ENCODE assay signal across 16 cellular contexts in the genomic region with DNA sequence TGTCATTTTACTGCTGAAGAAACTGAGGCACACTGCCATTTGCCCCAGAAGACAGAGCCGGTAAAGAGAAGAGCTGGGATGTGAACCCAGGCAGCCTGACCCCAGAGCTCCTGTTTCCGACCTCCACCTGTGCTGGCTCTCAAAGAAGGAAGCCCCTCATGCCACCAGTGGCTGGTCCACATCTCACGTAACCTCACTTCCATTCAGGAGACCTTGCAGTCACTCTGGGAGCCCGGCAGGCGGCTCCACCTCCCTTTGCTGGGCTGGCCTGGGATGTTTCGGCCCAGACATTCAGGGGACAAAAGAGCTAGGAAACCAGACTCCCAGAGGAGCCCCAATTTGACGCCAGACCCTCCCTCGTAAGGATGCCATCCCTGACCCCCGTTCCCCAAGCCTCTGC. TPM values are rescaled to one million over a fixed set of nuclear protein-coding genes. Genes with fewer than 3 reads are reported as not detected.
DNase-seq lines count a peak whose midpoint lies in the region; ATAC-seq, FAIRE-seq and TF ChIP-seq lines count a peak whose summit lies in the region.
"Had no signal": no experiment of that assay in that cellular context is flagged by ENCODE, and none has a peak within 500 bp of the region (broad histone marks: within the 10 kb centered on the region; RNA-seq: fewer than 3 reads in every experiment).

No MANE protein-coding gene starts in this region.

- TF ChIP-seq RAD21 in A549 (conservative IDR thresholded peaks at IDR 0.05 in 1 of 2, IDR thresholded peaks at IDR 0.05 in 1 of 2), result peak; percentile 71 to 80

- POLR2A ChIA-PET in A549 (lab: Yijun Ruan, JAX), result interaction anchor here (0.5 to 1.1 kb wide), 2 partner anchors 44 to 335 kb away, joined by 3 to 4 read pairs; no protein-coding TSS in a partner anchor

- 33% methylated on average over 9 of the region's 9 CpGs for WGBS in A549 (ENCODE audit: missing lambda C conversion rate)

- no peak for FAIRE-seq in A549 (lab: Jason Lieb, UNC)

- H3K4me3 Mint-ChIP-seq in chondrocyte (ENCODE audit: unreplicated experiment) (no peak overlapping the region), nephron (peak overlapping the region in 1 of 3 experiments; percentile 33)
- H3K4me3 Mint-ChIP-seq in T-helper 2 cell treated with Interferon-gamma antibody and Interleukin-4, amounts not matched to agents 5 μg/mL and 100 μg/mL, for 36 hours, result no peak overlapping the region
- H3K4me3 Mint-ChIP-seq in activated T-helper 17 cell treated with anti-CD3 and anti-CD28 coated beads, Interleukin-2, amount 50 U/mL, for 72 hours, result no peak overlapping the region
- H3K4me3 Mint-ChIP-seq: activated CD4-positive, alpha-beta memory T cell treated with anti-CD3 and anti-CD28 coated beads for 36 hours; activated naive CD4-positive, alpha-beta T cell treated with anti-CD3 and anti-CD28 coated beads, Interleukin-2, amount 10 ng/mL, durations not matched to agents 7 days and 5 days had no signal

- H3K4me1 Mint-ChIP-seq in chondrocyte (ENCODE audit: low read depth), result peaks cover 24% of the 10 kb centered on the region
- peaks cover 8% of the 10 kb centered on the region for H3K4me1 Mint-ChIP-seq in nephron
- peaks cover 10% of the 10 kb centered on the region for H3K4me1 Mint-ChIP-seq in T-helper 2 cell treated with Interferon-gamma antibody and Interleukin-4, amounts not matched to agents 5 μg/mL and 100 μg/mL, for 36 hours (ENCODE audit: low read depth)
- peaks cover 12% of the 10 kb centered on the region for H3K4me1 Mint-ChIP-seq in activated T-helper 17 cell treated with anti-CD3 and anti-CD28 coated beads, Interleukin-2, amount 50 U/mL, for 72 hours

- no peak overlapping the region for H3K4me2 ChIP-seq in A549

- H3K9me3 Mint-ChIP-seq in chondrocyte (ENCODE audit: low read depth) (no peaks in the 10 kb centered on the region), nephron (no peaks in the 10 kb centered on the region)
- H3K9me3 Mint-ChIP-seq in T-helper 2 cell treated with Interferon-gamma antibody and Interleukin-4, amounts not matched to agents 5 μg/mL and 100 μg/mL, for 36 hours, result no peaks in the 10 kb centered on the region
- H3K9me3 Mint-ChIP-seq in activated T-helper 17 cell treated with anti-CD3 and anti-CD28 coated beads, Interleukin-2, amount 50 U/mL, for 72 hours, result no peaks in the 10 kb centered on the region
- H3K9me3 Mint-ChIP-seq: activated CD4-positive, alpha-beta memory T cell treated with anti-CD3 and anti-CD28 coated beads for 36 hours; activated naive CD4-positive, alpha-beta T cell treated with anti-CD3 and anti-CD28 coated beads, Interleukin-2, amount 10 ng/mL, durations not matched to agents 7 days and 5 days; CD8-positive, alpha-beta T cell; memory B cell had no signal

- peak overlapping the region in 1 of 2 experiments; percentile 17; a peak in 1 of 6 replicates for H3K27ac ChIP-seq in A549

- H3K36me3 Mint-ChIP-seq in chondrocyte (ENCODE audit: low read depth) (peaks cover 5% of the 10 kb centered on the region), nephron (ENCODE audit: low read depth) (peaks cover 23% of the 10 kb centered on the region)
- H3K36me3 Mint-ChIP-seq in T-helper 2 cell treated with Interferon-gamma antibody and Interleukin-4, amounts not matched to agents 5 μg/mL and 100 μg/mL, for 36 hours (ENCODE audit: low read depth), result peaks cover 13% of the 10 kb centered on the region
- peaks cover 32% of the 10 kb centered on the region for H3K36me3 Mint-ChIP-seq in activated T-helper 17 cell treated with anti-CD3 and anti-CD28 coated beads, Interleukin-2, amount 50 U/mL, for 72 hours (ENCODE audit: low read depth)

- TF ChIP-seq CTCF in A549 (IDR thresholded peaks at IDR 0.05) (peak; percentile 61), chondrocyte (IDR thresholded peaks at IDR 0.05) (peak; percentile 59), nephron (IDR thresholded peaks at IDR 0.05; ENCODE audit: unreplicated experiment in 3 of 3) (peak; percentile 11 to 26 (median 14))

- TF ChIP-seq EP300 in A549 (IDR thresholded peaks at IDR 0.05), result no peak

- ATAC-seq in A549, result peak; percentile 27 to 62; a peak in 4 of 6 replicates
- no peak for ATAC-seq in activated T-helper 17 cell treated with anti-CD3 and anti-CD28 coated beads, Interleukin-2, amount 50 U/mL, for 72 hours (replicated peaks)
- ATAC-seq: CD8-positive, alpha-beta T cell had no signal

- H3K27ac Mint-ChIP-seq in chondrocyte (ENCODE audit: unreplicated experiment) (no peak overlapping the region), nephron (no peak overlapping the region)
- no peak overlapping the region for H3K27ac Mint-ChIP-seq in T-helper 2 cell treated with Interferon-gamma antibody and Interleukin-4, amounts not matched to agents 5 μg/mL and 100 μg/mL, for 36 hours
- no peak overlapping the region for H3K27ac Mint-ChIP-seq in activated T-helper 17 cell treated with anti-CD3 and anti-CD28 coated beads, Interleukin-2, amount 50 U/mL, for 72 hours
- H3K27ac Mint-ChIP-seq: activated CD4-positive, alpha-beta memory T cell treated with anti-CD3 and anti-CD28 coated beads for 36 hours; activated naive CD4-positive, alpha-beta T cell treated with anti-CD3 and anti-CD28 coated beads, Interleukin-2, amount 10 ng/mL, durations not matched to agents 7 days and 5 days; CD8-positive, alpha-beta T cell; memory B cell had no signal

- H3K27me3 Mint-ChIP-seq in chondrocyte (ENCODE audit: low read depth), result no peaks in the 10 kb centered on the region
- H3K27me3 Mint-ChIP-seq in nephron (ENCODE audit: low read depth), result no peaks in the 10 kb centered on the region
- H3K27me3 Mint-ChIP-seq in T-helper 2 cell treated with Interferon-gamma antibody and Interleukin-4, amounts not matched to agents 5 μg/mL and 100 μg/mL, for 36 hours (ENCODE audit: low read depth), result no peaks in the 10 kb centered on the region
- no peaks in the 10 kb centered on the region for H3K27me3 Mint-ChIP-seq in activated T-helper 17 cell treated with anti-CD3 and anti-CD28 coated beads, Interleukin-2, amount 50 U/mL, for 72 hours
- H3K27me3 Mint-ChIP-seq: activated CD4-positive, alpha-beta memory T cell treated with anti-CD3 and anti-CD28 coated beads for 36 hours; activated naive CD4-positive, alpha-beta T cell treated with anti-CD3 and anti-CD28 coated beads, Interleukin-2, amount 10 ng/mL, durations not matched to agents 7 days and 5 days; memory B cell had no signal

- DNase-seq in A549 (ENCODE audit: low read depth in 1 of 2, low spot score in 1 of 2) (peak; percentile 46 to 69), Daoy (ENCODE audit: low read depth) (peak; percentile 29), chondrocyte (ENCODE audit: low spot score) (no peak), superior temporal gyrus (ENCODE audit: extremely low spot score) (no peak), GM03348 (ENCODE audit: low spot score) (no peak)
- no peak for DNase-seq in T-helper 2 cell treated with Interferon-gamma antibody and Interleukin-4, amounts not matched to agents 5 μg/mL and 100 μg/mL, for 36 hours (ENCODE audit: low spot score)
- DNase-seq: activated CD4-positive, alpha-beta memory T cell treated with anti-CD3 and anti-CD28 coated beads for 36 hours; activated naive CD4-positive, alpha-beta T cell treated with anti-CD3 and anti-CD28 coated beads, Interleukin-2, amount 10 ng/mL, durations not matched to agents 7 days and 5 days; CD8-positive, alpha-beta T cell; NCI-H226 had no signal

- peaks cover 6% of the 10 kb centered on the region; the same call in 2 of the 3 replicates for H3K4me1 ChIP-seq in A549

- CTCF ChIA-PET in A549 (lab: Yijun Ruan, JAX), result interaction anchor here (0.6 to 11.7 kb wide), 32 partner anchors 12 to 931 kb away, joined by 3 to 92 read pairs (median 4); no protein-coding TSS in a partner anchor

- TF ChIP-seq POLR2A in A549 (IDR thresholded peaks at IDR 0.05; ENCODE audit: low read length), result no peak

- H3K9me3 ChIP-seq in A549, result no peaks in the 10 kb centered on the region

- no peak overlapping the region for H3K4me3 ChIP-seq in A549

RNA-seq across cellular contexts. Expression of a gene that starts 2.9 kb away (rescaled TPM):
- polyA plus RNA-seq in A549 (2011; rRNA removed) (13.2 and 17.8 TPM in 2 replicates), A549 (2017; fragmentation: RNase III; extraction: RNeasy Plus Mini Kit Qiagen cat#74134 plus additional on column Dnase treatment) (32.8 to 41.2 TPM (median 38.6 TPM) in 3 replicates)
- polyA plus RNA-seq in A549 (2012; cell fraction: cytosol; rRNA removed), result 27.9 and 34.7 TPM in 2 replicates
- 325 and 360 TPM in 2 replicates for polyA plus RNA-seq in A549 (2012; cell fraction: nucleus; rRNA removed)
- 24.7 and 27.5 TPM in 2 replicates for polyA minus RNA-seq in A549 (2011; rRNA and poly(A)+ RNA removed)
- 15.1 and 20.9 TPM in 2 replicates for total RNA-seq in Daoy (2014; rRNA removed; shearing (Covaris generic))
- total RNA-seq in chondrocyte, result 22.2 to 33.9 TPM (median 26.9 TPM) in 3 replicates
- 10 to 100 TPM; 37.0 to 44.9 TPM for total RNA-seq in activated T-helper 17 cell treated with anti-CD3 and anti-CD28 coated beads, Interleukin-2, amount 50 U/mL, for 72 hours

RNA-seq across cellular contexts. Expression of a gene that starts 7.0 kb away (rescaled TPM):
- polyA plus RNA-seq in A549 (2011; rRNA removed) (not detected in 2 replicates), A549 (2017; fragmentation: RNase III; extraction: RNeasy Plus Mini Kit Qiagen cat#74134 plus additional on column Dnase treatment) (not detected in 3 replicates)
- not detected in 2 replicates for polyA plus RNA-seq in A549 (2012; cell fraction: cytosol; rRNA removed)
- 0.02 TPM in 1 of 2 replicates, not detected in the other for polyA plus RNA-seq in A549 (2012; cell fraction: nucleus; rRNA removed)
- polyA minus RNA-seq in A549 (2011; rRNA and poly(A)+ RNA removed), result not detected in 2 replicates
- total RNA-seq in Daoy (2014; rRNA removed; shearing (Covaris generic)), result not detected in 2 replicates
- not detected in 3 replicates for total RNA-seq in chondrocyte
- total RNA-seq in activated T-helper 17 cell treated with anti-CD3 and anti-CD28 coated beads, Interleukin-2, amount 50 U/mL, for 72 hours, result not detected
- total RNA-seq: CD8-positive, alpha-beta T cell; dermis microvascular lymphatic vessel endothelial cell; T-helper 2 cell treated with Interferon-gamma antibody and Interleukin-4, amounts not matched to agents 100 ng/mL and 5 ng/mL, for 36 hours had no signal

RNA-seq across cellular contexts. Expression of a gene that starts 38.8 kb away (rescaled TPM):
- polyA plus RNA-seq in A549 (2011; rRNA removed) (0.07 and 0.13 TPM in 2 replicates), A549 (2017; fragmentation: RNase III; extraction: RNeasy Plus Mini Kit Qiagen cat#74134 plus additional on column Dnase treatment) (0.14 to 0.31 TPM (median 0.21 TPM) in 3 replicates)
- 0.04 and 0.10 TPM in 2 replicates for polyA plus RNA-seq in A549 (2012; cell fraction: cytosol; rRNA removed)
- polyA plus RNA-seq in A549 (2012; cell fraction: nucleus; rRNA removed), result 0.23 and 0.54 TPM in 2 replicates
- polyA minus RNA-seq in A549 (2011; rRNA and poly(A)+ RNA removed), result not detected in 2 replicates
- total RNA-seq in Daoy (2014; rRNA removed; shearing (Covaris generic)), result not detected in 2 replicates
- not detected in 3 replicates for total RNA-seq in chondrocyte
- under 1 TPM in 1 of 2 donors, not detected in 1; 0.21 TPM for total RNA-seq in activated T-helper 17 cell treated with anti-CD3 and anti-CD28 coated beads, Interleukin-2, amount 50 U/mL, for 72 hours
- total RNA-seq: activated CD4-positive, alpha-beta memory T cell treated with anti-CD3 and anti-CD28 coated beads for 36 hours; CD8-positive, alpha-beta T cell; T-helper 2 cell treated with Interferon-gamma antibody and Interleukin-4, amounts not matched to agents 100 ng/mL and 5 ng/mL, for 36 hours had no signal

RNA-seq across cellular contexts. Expression of a gene that starts 38.9 kb away (rescaled TPM):
- polyA plus RNA-seq in A549 (2011; rRNA removed) (24.9 and 25.6 TPM in 2 replicates), A549 (2017; fragmentation: RNase III; extraction: RNeasy Plus Mini Kit Qiagen cat#74134 plus additional on column Dnase treatment) (14.7 to 18.3 TPM (median 17.9 TPM) in 3 replicates)
- polyA plus RNA-seq in A549 (2012; cell fraction: cytosol; rRNA removed), result 7.5 and 9.0 TPM in 2 replicates
- 5.7 and 9.4 TPM in 2 replicates for polyA plus RNA-seq in A549 (2012; cell fraction: nucleus; rRNA removed)
- 9.7 and 11.3 TPM in 2 replicates for polyA minus RNA-seq in A549 (2011; rRNA and poly(A)+ RNA removed)
- total RNA-seq in Daoy (2014; rRNA removed; shearing (Covaris generic)), result 13.4 and 17.1 TPM in 2 replicates
- 15.2 to 25.5 TPM (median 20.8 TPM) in 3 replicates for total RNA-seq in chondrocyte
- total RNA-seq in activated T-helper 17 cell treated with anti-CD3 and anti-CD28 coated beads, Interleukin-2, amount 50 U/mL, for 72 hours, result 10 to 100 TPM in 1 of 2 donors, 1 to 10 TPM in 1; 9.9 to 14.6 TPM

RNA-seq across cellular contexts. Expression of a gene that starts 55.9 kb away (rescaled TPM):
- polyA plus RNA-seq in A549 (2011; rRNA removed), result not detected in 2 replicates
- polyA plus RNA-seq in A549 (2012; cell fraction: cytosol; rRNA removed), result not detected in 2 replicates
- 0.01 TPM in 1 of 2 replicates, not detected in the other for polyA plus RNA-seq in A549 (2012; cell fraction: nucleus; rRNA removed)
- not detected in 3 replicates for polyA plus RNA-seq in A549 (2017; fragmentation: RNase III; extraction: RNeasy Plus Mini Kit Qiagen cat#74134 plus additional on column Dnase treatment)
- not detected in 2 replicates for polyA minus RNA-seq in A549 (2011; rRNA and poly(A)+ RNA removed)
- total RNA-seq in Daoy (2014; rRNA removed; shearing (Covaris generic)), result not detected in 2 replicates
- total RNA-seq in chondrocyte, result not detected in 3 replicates
- total RNA-seq in activated T-helper 17 cell treated with anti-CD3 and anti-CD28 coated beads, Interleukin-2, amount 50 U/mL, for 72 hours, result not detected
- total RNA-seq: activated CD4-positive, alpha-beta memory T cell treated with anti-CD3 and anti-CD28 coated beads for 36 hours; CD8-positive, alpha-beta T cell; dermis microvascular lymphatic vessel endothelial cell; omental fat pad; T-helper 2 cell treated with Interferon-gamma antibody and Interleukin-4, amounts not matched to agents 100 ng/mL and 5 ng/mL, for 36 hours had no signal

Comparison
In these comparisons a context has a peak if more than half of its experiments do, and no peak if none do; other contexts are left out.
1. DNase-seq: peak in A549 (2 of 2) and Daoy (single experiment); none in chondrocyte (single experiment), T-helper 2 cell treated with Interferon-gamma antibody and Interleukin-4, amounts not matched to agents 5 μg/mL and 100 μg/mL, for 36 hours (single experiment), superior temporal gyrus (single experiment) and GM03348 (single experiment).
2. Peak in every context shown above with its lines, with median percentiles within 50 percentile points of each other: CTCF ChIP-seq.